Comparison of ENCODE assay signal across 16 cellular contexts in genomic region chr2:216294305-216294704, GRCh38.
DNase-seq lines count a peak whose midpoint lies in the region; ATAC-seq and TF ChIP-seq lines count a peak whose summit lies in the region.
"Had no signal": no experiment of that assay in that cellular context is flagged by ENCODE, and none has a peak within 500 bp of the region (broad histone marks: within the 10 kb centered on the region; RNA-seq: fewer than 3 reads in every experiment).

No MANE protein-coding gene starts in this region.

- no peak overlapping the region for H2AFZ ChIP-seq in mammary epithelial cell (ENCODE audit: low read depth, low read length)

- ATAC-seq in HG02970 (IDR thresholded peaks at IDR 0.05; ENCODE audit: low FRiP score, unreplicated experiment) (no peak), HG03460 (IDR thresholded peaks at IDR 0.05; ENCODE audit: unreplicated experiment) (no peak)

- H3K27me3 ChIP-seq in mammary epithelial cell (ENCODE audit: insufficient read depth, low read length), result no peaks in the 10 kb centered on the region
- H3K27me3 ChIP-seq: Peyer's patch had no signal

- H3K9ac ChIP-seq in mammary epithelial cell (ENCODE audit: insufficient read depth, low read length), result no peak overlapping the region
- H3K9ac ChIP-seq: KMS-11 had no signal

- dilution Hi-C loops in mammary epithelial cell (cut with HindIII; ENCODE audit: low sequenced_read_pairs), result no loop called here

- H3K4me3 ChIP-seq in mammary epithelial cell (replicated peaks in 1 of 3; ENCODE audit: insufficient read depth in 1 of 3, low read depth in 2 of 3, low read length in 3 of 3), result no peak overlapping the region
- H3K4me3 ChIP-seq: Peyer's patch had no signal

- H3K27ac ChIP-seq in mammary epithelial cell (ENCODE audit: insufficient read depth, low read depth, low read length), result no peak overlapping the region
- H3K27ac ChIP-seq: 22Rv1, KMS-11, Peyer's patch had no signal

- BruUV-seq in mammary epithelial cell (replicated peaks; lab: Mats Ljungman, UMichigan), result no TSS peak

- DNase-seq in DMS 273 (lab: John Stamatoyannopoulos, UW; ENCODE audit: unreplicated experiment) (peak; percentile 48), DMS 273 treated with DMSO at 0.1 percent for 48 hours (lab: John Stamatoyannopoulos, UW) (no peak), mammary epithelial cell (peak; percentile 17), fibroblast of gingiva (ENCODE audit: low read depth) (peak; percentile 46), NCI-H2196 treated with DMSO at 0.1 percent for 48 hours (lab: John Stamatoyannopoulos, UW; ENCODE audit: unreplicated experiment) (no peak), D341Med (ENCODE audit: low spot score) (no peak)
- DNase-seq: Caco-2; CD4-positive, CD25-positive, alpha-beta regulatory T cell; NCI-H187; NCI-H2107; Peyer's patch; SW 1271 had no signal

- no peaks in the 10 kb centered on the region for H3K9me3 ChIP-seq in mammary epithelial cell (replicated peaks; ENCODE audit: insufficient read depth, low read length)
- H3K9me3 ChIP-seq: Caco-2, Peyer's patch had no signal

- intact Hi-C loops in mammary epithelial cell (cut with micrococcal nuclease), result no loop called here

- H3K36me3 ChIP-seq in mammary epithelial cell (ENCODE audit: insufficient read depth, low read length), result no peaks in the 10 kb centered on the region
- H3K36me3 ChIP-seq: Peyer's patch had no signal

- no peaks in the 10 kb centered on the region for H3K79me2 ChIP-seq in mammary epithelial cell (ENCODE audit: insufficient read depth, low read length)

- no peaks in the 10 kb centered on the region for H4K20me1 ChIP-seq in mammary epithelial cell (ENCODE audit: insufficient read depth, low read length)

- in situ Hi-C loops in mammary epithelial cell (cut with MboI; ENCODE audit: low sequenced_read_pairs in 2 of 2), result no loop called here

- H3K4me1 ChIP-seq in mammary epithelial cell (ENCODE audit: insufficient read depth, low read length), result peaks cover 11% of the 10 kb centered on the region
- H3K4me1 ChIP-seq: Caco-2, Peyer's patch had no signal

- no peak overlapping the region for H3K4me2 ChIP-seq in mammary epithelial cell (ENCODE audit: insufficient read depth, low read depth, low read length)
- H3K4me2 ChIP-seq: KMS-11 had no signal

- WGBS in mammary epithelial cell (ENCODE audit: low coverage, missing lambda C conversion rate), result 33% methylated on average over 2 of the region's 2 CpGs

- CTCF ChIA-PET in mammary epithelial cell (lab: Charles Lee; ENCODE audit: low non-redundant PET), result no interaction called here

- no peak for TF ChIP-seq CTCF in mammary epithelial cell (conservative IDR thresholded peaks at IDR 0.05 in 1 of 2, IDR thresholded peaks at IDR 0.05 in 1 of 2; ENCODE audit: extremely low read depth in 1 of 2, insufficient read depth in 1 of 2, low read depth in 1 of 2, low read length in 2 of 2)

Comparison
In these comparisons a context has a peak if more than half of its experiments do, and no peak if none do; other contexts are left out.
1. DNase-seq: peak in DMS 273 (single experiment), mammary epithelial cell (single experiment) and fibroblast of gingiva (single experiment); none in DMS 273 treated with DMSO at 0.1 percent for 48 hours (single experiment), NCI-H2196 treated with DMSO at 0.1 percent for 48 hours (single experiment) and D341Med (single experiment).